8 cellular contexts compared by ENCODE assay signal in genomic region chr6:26122793-26123674, GRCh38. TPM values are rescaled to one million over a fixed set of nuclear protein-coding genes. Genes with fewer than 3 reads are reported as not detected.
DNase-seq lines count a peak whose midpoint lies in the region; ATAC-seq, FAIRE-seq and TF ChIP-seq lines count a peak whose summit lies in the region.

No MANE protein-coding gene starts in this region.

- intact Hi-C loops in pancreas (cut with DNase I) = loop anchor here in 1 of 3 donors (5.0 kb wide), 1 partner anchor 34 kb away; a partner anchor contains a TSS
- intact Hi-C loops in tibial artery (cut with DNase I; ENCODE audit: low total_unique reads) = loop anchor here (1.0 kb wide), 1 partner anchor 33 kb away; a partner anchor contains a TSS

- DNase-seq in GM12865 (ENCODE audit: low read depth) = peak; percentile 99
- DNase-seq in NCI-H1417 treated with DMSO at 0.1 percent for 48 hours (lab: John Stamatoyannopoulos, UW) = peak; percentile 94
- DNase-seq in SW 1271 (lab: John Stamatoyannopoulos, UW) = peak; percentile 100
- DNase-seq in adipocyte (ENCODE audit: low read depth) = peak; percentile 98
- DNase-seq in cardiac muscle cell (ENCODE audit: low read depth in 1 of 2, low spot score in 1 of 2) = peak; percentile 95 to 99
- peak; percentile 85 to 97 (median 93) for DNase-seq in pancreas
- peak; percentile 97 for DNase-seq in tibial artery

- peaks cover 25% of the 10 kb centered on the region for H3K4me1 ChIP-seq in adipocyte (ENCODE audit: control insufficient read depth, insufficient read depth, low read length)
- peaks cover 7% of the 10 kb centered on the region for H3K4me1 ChIP-seq in cardiac muscle cell (ENCODE audit: low read depth)
- H3K4me1 ChIP-seq in pancreas = peaks cover 0 to 19% (median 16%) of the 10 kb centered on the region in 3 donors
- peaks cover 0 to 20% (median 10%) of the 10 kb centered on the region in 4 donors for H3K4me1 ChIP-seq in tibial artery

- peak overlapping the region; percentile 91 for H3K27ac ChIP-seq in cardiac muscle cell
- H3K27ac ChIP-seq in pancreas = peak overlapping the region; percentile 83 to 98 (median 96)
- peak overlapping the region; percentile 98 for H3K27ac ChIP-seq in tibial artery

- ATAC-seq in HG02763 (IDR thresholded peaks at IDR 0.05; ENCODE audit: unreplicated experiment) (peak; percentile 49), pancreas (peak; percentile 71 to 81 (median 78))

- WGBS in pancreas, 2 donors = 0 to 1% methylated on average over 38 of the region's 38 CpGs

- peak; percentile 81 for FAIRE-seq in pancreas (lab: Jason Lieb, UNC)

- peak overlapping the region; percentile 87 for H3K9ac ChIP-seq in adipocyte (ENCODE audit: low read length)

- peaks cover 3% of the 10 kb centered on the region for H3K36me3 ChIP-seq in adipocyte (ENCODE audit: control insufficient read depth, insufficient read depth, low read length, severe bottlenecking)
- peaks cover 5% of the 10 kb centered on the region for H3K36me3 ChIP-seq in cardiac muscle cell
- H3K36me3 ChIP-seq in pancreas = no peaks in the 10 kb centered on the region
- peaks cover 0 to 2% (median 0%) of the 10 kb centered on the region in 3 donors for H3K36me3 ChIP-seq in tibial artery

- TF ChIP-seq CTCF in GM12865 (IDR thresholded peaks at IDR 0.05; ENCODE audit: insufficient read depth, low read depth, low read length, missing control alignments) = no peak
- TF ChIP-seq CTCF in cardiac muscle cell (IDR thresholded peaks at IDR 0.05; ENCODE audit: low read depth, low read length) = no peak
- TF ChIP-seq CTCF in pancreas (IDR thresholded peaks at IDR 0.05) = no peak
- TF ChIP-seq CTCF in tibial artery (IDR thresholded peaks at IDR 0.05) = no peak

- no peaks in the 10 kb centered on the region for H3K27me3 ChIP-seq in adipocyte (replicated peaks; ENCODE audit: control insufficient read depth, insufficient read depth, low read length)
- H3K27me3 ChIP-seq in cardiac muscle cell = no peaks in the 10 kb centered on the region
- H3K27me3 ChIP-seq in pancreas = no peaks in the 10 kb centered on the region
- H3K27me3 ChIP-seq in tibial artery = no peaks in the 10 kb centered on the region

- H3K9me3 ChIP-seq in adipocyte (ENCODE audit: control insufficient read depth, low read length) (no peaks in the 10 kb centered on the region), cardiac muscle cell (ENCODE audit: low read depth) (no peaks in the 10 kb centered on the region), pancreas (no peaks in the 10 kb centered on the region), tibial artery (no peaks in the 10 kb centered on the region)

- H3K4me3 ChIP-seq in GM12865 (ENCODE audit: low read depth, low read length) (peak overlapping the region; percentile 73), adipocyte (ENCODE audit: low read length) (peak overlapping the region; percentile 98), cardiac muscle cell (peak overlapping the region; percentile 67), pancreas (peak overlapping the region; percentile 41 to 88 (median 68)), tibial artery (peak overlapping the region; percentile 94 to 95)

RNA-seq across cellular contexts. Expression of gene HFE, which starts 35.8 kb away (rescaled TPM):
- total RNA-seq in cardiac muscle cell = 0.66 and 0.99 TPM in 2 replicates
- polyA plus RNA-seq in cardiac muscle cell = 0.28 and 1.3 TPM in 2 replicates
- total RNA-seq in pancreas = 10 to 100 TPM in 1 of 6 donors, 1 to 10 TPM in 5; 3.1 to 10.2 (median 3.8) TPM
- 1 to 10 TPM; 3.4 to 3.9 TPM for polyA plus RNA-seq in pancreas

Comparison
In these comparisons a context has a peak if more than half of its experiments do, and no peak if none do; other contexts are left out.
1. Peak in every context shown above with its lines: DNase-seq, ATAC-seq, H3K4me3 ChIP-seq and H3K27ac ChIP-seq.